In the genomic region with DNA sequence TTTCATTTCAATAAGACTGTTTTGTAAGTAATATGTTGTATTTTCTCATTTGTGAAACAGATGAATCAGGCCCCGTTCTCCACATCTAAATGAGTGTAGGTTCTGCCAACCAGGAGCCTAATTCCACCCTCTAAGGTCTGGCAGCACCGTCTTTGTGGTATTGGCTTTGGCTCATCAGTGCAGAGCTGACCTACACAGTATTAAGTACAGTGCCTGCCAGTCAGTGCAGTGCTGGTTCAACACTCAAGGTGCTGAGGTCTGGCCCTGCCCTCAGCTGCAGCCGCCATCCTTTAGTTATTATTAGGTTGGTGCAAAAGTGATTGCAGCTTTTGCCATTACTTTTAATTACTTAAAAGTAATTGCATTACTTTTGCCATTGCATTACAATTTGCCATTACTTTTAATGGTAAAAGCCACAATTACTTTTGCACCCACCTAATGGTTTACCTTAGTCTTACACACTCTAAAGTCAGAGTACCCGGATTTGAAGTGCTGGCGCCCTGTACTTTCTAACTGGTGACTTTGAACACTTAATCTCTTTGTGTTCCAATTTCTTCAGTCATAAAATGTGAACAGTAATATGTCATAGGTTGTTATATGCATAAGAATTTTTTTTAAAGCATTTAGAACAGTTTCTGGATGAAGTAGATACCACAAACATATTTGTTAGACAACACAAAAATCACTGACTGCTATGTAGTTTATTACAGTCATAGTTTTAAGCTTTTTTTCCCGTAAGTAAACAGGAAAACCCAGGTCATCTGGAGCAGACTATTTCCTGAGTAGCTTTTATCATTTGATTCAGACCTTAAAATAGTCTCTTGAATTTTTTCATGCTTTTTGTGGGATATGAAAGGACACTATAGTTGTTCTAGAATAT, we compare ENCODE assay signal across 22 cellular contexts.
DNase-seq lines count a peak whose midpoint lies in the region; ATAC-seq, FAIRE-seq and TF ChIP-seq lines count a peak whose summit lies in the region.
"Had no signal": no experiment of that assay in that cellular context is flagged by ENCODE, and none has a peak within 500 bp of the region (broad histone marks: within the 10 kb centered on the region; RNA-seq: fewer than 3 reads in every experiment).

No MANE protein-coding gene starts in this region.

- TF ChIP-seq CTCF in natural killer cell (IDR thresholded peaks at IDR 0.05) (no peak), sigmoid colon (IDR thresholded peaks at IDR 0.05) (no peak)

- WGBS in sigmoid colon, 2 donors, result 33 to 72% methylated on average over 6 of the region's 6 CpGs

- TF ChIP-seq POLR2A in sigmoid colon (IDR thresholded peaks at IDR 0.05), result no peak

- intact Hi-C loops in natural killer cell (cut with micrococcal nuclease) (no loop called here), left ventricle myocardium superior (cut with micrococcal nuclease) (no loop called here), sigmoid colon (cut with DNase I) (no loop called here)
- intact Hi-C loops in activated T-helper 1 cell treated with anti-CD3 and anti-CD28 coated beads, Interleukin-12 subunit alpha, Interleukin-12 subunit beta, Interleukin-2, Interleukin-4 antibody, amounts not matched to agents 30 ng/mL and 10 ng/mL and 1 ng/mL, durations not matched to agents 14 hours and 24 hours and 36 hours (cut with micrococcal nuclease), result no loop called here

- peaks cover 0 to 16% (median 4%) of the 10 kb centered on the region in 4 donors for H3K36me3 ChIP-seq in sigmoid colon
- H3K36me3 ChIP-seq: brain microvascular endothelial cell had no signal

- no peak for ATAC-seq in natural killer cell
- no peak for ATAC-seq in natural killer cell treated with Interleukin-12 subunit alpha and Interleukin-12 subunit beta and Interleukin-15 and Interleukin-18, amount 100 ng/mL, for 72 hours
- ATAC-seq in left ventricle myocardium superior, result peak; percentile 94
- ATAC-seq: gastroesophageal sphincter; stimulated activated memory B cell treated with anti-CD40 and anti-IgM and Interleukin-4, amounts not matched to agents 10 μg/mL and 1 μg/mL and 100 μg/mL, for 72 hours had no signal

- DNase-seq in natural killer cell, result no peak
- no peak for DNase-seq in natural killer cell treated with Interleukin-12 subunit alpha and Interleukin-12 subunit beta and Interleukin-15 and Interleukin-18, amount 100 ng/mL, for 72 hours (ENCODE audit: low spot score)
- peak; percentile 34 for DNase-seq in amniotic epithelial cell (ENCODE audit: low read depth)
- peak; percentile 30 for DNase-seq in left ventricle myocardium superior
- DNase-seq in sigmoid colon, result no peak
- DNase-seq in frontal cortex (ENCODE audit: low spot score in 2 of 2), result no peak
- DNase-seq in retina, result no peak
- DNase-seq in activated T-helper 1 cell treated with anti-CD3 and anti-CD28 coated beads, Interleukin-12 subunit alpha, Interleukin-12 subunit beta, Interleukin-2, Interleukin-4 antibody, amounts not matched to agents 30 ng/mL and 10 ng/mL and 1 ng/mL, durations not matched to agents 14 hours and 24 hours and 36 hours (ENCODE audit: low spot score), result no peak
- DNase-seq: activated CD4-positive, alpha-beta T cell treated with anti-CD3 and anti-CD28 coated beads, Interleukin-2, amount 50 U/mL, for 1 hour; brain microvascular endothelial cell; DMS153; endodermal cell; NCI-H2081; NCI-H226; NCI-H774 had no signal

- no peak for TF ChIP-seq EP300 in sigmoid colon (IDR thresholded peaks at IDR 0.05)

- H3K4me3 ChIP-seq in sigmoid colon, result no peak overlapping the region
- H3K4me3 ChIP-seq: gastroesophageal sphincter, smooth muscle cell, suprapubic skin, vagina had no signal

- no peak overlapping the region for H3K4me3 Mint-ChIP-seq in natural killer cell
- H3K4me3 Mint-ChIP-seq in natural killer cell treated with Interleukin-12 subunit alpha and Interleukin-12 subunit beta and Interleukin-15 and Interleukin-18, amount 100 ng/mL, for 72 hours, result no peak overlapping the region
- no peak overlapping the region for H3K4me3 Mint-ChIP-seq in activated T-helper 1 cell treated with anti-CD3 and anti-CD28 coated beads, Interleukin-12 subunit alpha, Interleukin-12 subunit beta, Interleukin-2, Interleukin-4 antibody, amounts not matched to agents 30 ng/mL and 10 ng/mL and 1 ng/mL, durations not matched to agents 14 hours and 24 hours and 36 hours
- H3K4me3 Mint-ChIP-seq: endodermal cell; memory B cell; stimulated activated memory B cell treated with anti-CD40 and anti-IgM and Interleukin-4, amounts not matched to agents 10 μg/mL and 1 μg/mL and 100 μg/mL, for 72 hours had no signal

- H3K4me1 ChIP-seq in sigmoid colon, result no peaks in the 10 kb centered on the region
- H3K4me1 ChIP-seq: gastroesophageal sphincter, suprapubic skin, vagina had no signal

- H3K9me3 Mint-ChIP-seq in natural killer cell, result no peaks in the 10 kb centered on the region
- H3K9me3 Mint-ChIP-seq in natural killer cell treated with Interleukin-12 subunit alpha and Interleukin-12 subunit beta and Interleukin-15 and Interleukin-18, amount 100 ng/mL, for 72 hours, result no peaks in the 10 kb centered on the region
- no peaks in the 10 kb centered on the region for H3K9me3 Mint-ChIP-seq in activated T-helper 1 cell treated with anti-CD3 and anti-CD28 coated beads, Interleukin-12 subunit alpha, Interleukin-12 subunit beta, Interleukin-2, Interleukin-4 antibody, amounts not matched to agents 30 ng/mL and 10 ng/mL and 1 ng/mL, durations not matched to agents 14 hours and 24 hours and 36 hours
- H3K9me3 Mint-ChIP-seq: endodermal cell; memory B cell; stimulated activated memory B cell treated with anti-CD40 and anti-IgM and Interleukin-4, amounts not matched to agents 10 μg/mL and 1 μg/mL and 100 μg/mL, for 72 hours had no signal

- peak overlapping the region in 1 of 4 donors; percentile 5 for H3K27ac ChIP-seq in sigmoid colon
- H3K27ac ChIP-seq: brain microvascular endothelial cell, gastroesophageal sphincter, suprapubic skin, vagina, WERI-Rb-1 had no signal

- H3K4me1 Mint-ChIP-seq in natural killer cell, result peaks cover 7 to 9% of the 10 kb centered on the region in 2 donors
- peaks cover 9 to 10% of the 10 kb centered on the region in 2 donors for H3K4me1 Mint-ChIP-seq in natural killer cell treated with Interleukin-12 subunit alpha and Interleukin-12 subunit beta and Interleukin-15 and Interleukin-18, amount 100 ng/mL, for 72 hours (ENCODE audit: low read depth in 2 of 2)
- H3K4me1 Mint-ChIP-seq in activated T-helper 1 cell treated with anti-CD3 and anti-CD28 coated beads, Interleukin-12 subunit alpha, Interleukin-12 subunit beta, Interleukin-2, Interleukin-4 antibody, amounts not matched to agents 30 ng/mL and 10 ng/mL and 1 ng/mL, durations not matched to agents 14 hours and 24 hours and 36 hours (ENCODE audit: low read depth), result peaks cover 19% of the 10 kb centered on the region
- H3K4me1 Mint-ChIP-seq: memory B cell; stimulated activated memory B cell treated with anti-CD40 and anti-IgM and Interleukin-4, amounts not matched to agents 10 μg/mL and 1 μg/mL and 100 μg/mL, for 72 hours had no signal

- H3K27ac Mint-ChIP-seq in natural killer cell, result peak overlapping the region; percentile 8 to 72
- peak overlapping the region in 1 of 2 donors; percentile 31 for H3K27ac Mint-ChIP-seq in natural killer cell treated with Interleukin-12 subunit alpha and Interleukin-12 subunit beta and Interleukin-15 and Interleukin-18, amount 100 ng/mL, for 72 hours
- H3K27ac Mint-ChIP-seq in activated T-helper 1 cell treated with anti-CD3 and anti-CD28 coated beads, Interleukin-12 subunit alpha, Interleukin-12 subunit beta, Interleukin-2, Interleukin-4 antibody, amounts not matched to agents 30 ng/mL and 10 ng/mL and 1 ng/mL, durations not matched to agents 14 hours and 24 hours and 36 hours, result no peak overlapping the region
- H3K27ac Mint-ChIP-seq: endodermal cell; memory B cell; stimulated activated memory B cell treated with anti-CD40 and anti-IgM and Interleukin-4, amounts not matched to agents 10 μg/mL and 1 μg/mL and 100 μg/mL, for 72 hours had no signal

- peaks cover 13% of the 10 kb centered on the region for H3K36me3 Mint-ChIP-seq in natural killer cell
- peaks cover 6% of the 10 kb centered on the region for H3K36me3 Mint-ChIP-seq in natural killer cell treated with Interleukin-12 subunit alpha and Interleukin-12 subunit beta and Interleukin-15 and Interleukin-18, amount 100 ng/mL, for 72 hours
- H3K36me3 Mint-ChIP-seq in activated T-helper 1 cell treated with anti-CD3 and anti-CD28 coated beads, Interleukin-12 subunit alpha, Interleukin-12 subunit beta, Interleukin-2, Interleukin-4 antibody, amounts not matched to agents 30 ng/mL and 10 ng/mL and 1 ng/mL, durations not matched to agents 14 hours and 24 hours and 36 hours (ENCODE audit: low read depth), result peaks cover 31% of the 10 kb centered on the region

- no peaks in the 10 kb centered on the region for H3K27me3 ChIP-seq in sigmoid colon
- H3K27me3 ChIP-seq: brain microvascular endothelial cell, gastroesophageal sphincter, suprapubic skin, vagina had no signal

- no peaks in the 10 kb centered on the region for H3K9me3 ChIP-seq in sigmoid colon
- H3K9me3 ChIP-seq: gastroesophageal sphincter, suprapubic skin, vagina had no signal

- FAIRE-seq in frontal cortex (lab: Jason Lieb, UNC), result no peak

- H3K27me3 Mint-ChIP-seq in natural killer cell (ENCODE audit: low read depth in 2 of 2), result no peaks in the 10 kb centered on the region
- no peaks in the 10 kb centered on the region for H3K27me3 Mint-ChIP-seq in natural killer cell treated with Interleukin-12 subunit alpha and Interleukin-12 subunit beta and Interleukin-15 and Interleukin-18, amount 100 ng/mL, for 72 hours
- no peaks in the 10 kb centered on the region for H3K27me3 Mint-ChIP-seq in activated T-helper 1 cell treated with anti-CD3 and anti-CD28 coated beads, Interleukin-12 subunit alpha, Interleukin-12 subunit beta, Interleukin-2, Interleukin-4 antibody, amounts not matched to agents 30 ng/mL and 10 ng/mL and 1 ng/mL, durations not matched to agents 14 hours and 24 hours and 36 hours (ENCODE audit: insufficient read depth)
- H3K27me3 Mint-ChIP-seq: memory B cell; stimulated activated memory B cell treated with anti-CD40 and anti-IgM and Interleukin-4, amounts not matched to agents 10 μg/mL and 1 μg/mL and 100 μg/mL, for 72 hours had no signal

Comparison
In these comparisons a context has a peak if more than half of its experiments do, and no peak if none do; other contexts are left out.
1. DNase-seq: peak in amniotic epithelial cell (single experiment) and left ventricle myocardium superior (single experiment); none in natural killer cell (single experiment), natural killer cell treated with Interleukin-12 subunit alpha and Interleukin-12 subunit beta and Interleukin-15 and Interleukin-18, amount 100 ng/mL, for 72 hours (single experiment), sigmoid colon (single experiment), frontal cortex (0 of 2), retina (single experiment) and activated T-helper 1 cell treated with anti-CD3 and anti-CD28 coated beads, Interleukin-12 subunit alpha, Interleukin-12 subunit beta, Interleukin-2, Interleukin-4 antibody, amounts not matched to agents 30 ng/mL and 10 ng/mL and 1 ng/mL, durations not matched to agents 14 hours and 24 hours and 36 hours (single experiment).